ENCODE assay signal across 1 cellular context in the genomic region with DNA sequence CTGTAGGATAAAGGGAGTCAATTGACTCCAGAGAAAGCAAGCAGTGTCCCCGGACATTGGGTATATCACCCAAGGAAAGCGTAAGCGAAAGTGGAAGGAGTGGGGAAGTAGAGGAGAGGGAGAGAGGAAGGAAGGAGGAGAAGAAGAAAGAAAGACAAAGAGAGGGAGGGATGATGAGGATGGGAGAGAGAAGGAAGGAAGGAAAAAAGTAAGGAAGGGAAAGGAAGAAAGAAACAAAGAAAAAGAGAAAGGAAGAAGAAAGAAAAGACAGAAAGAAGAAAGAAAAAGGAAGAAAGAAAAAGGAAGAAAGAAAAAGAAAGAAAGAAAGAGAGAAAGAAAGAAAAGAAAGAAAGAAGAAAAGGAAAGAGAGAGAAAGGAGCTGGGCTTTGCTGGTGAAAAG.
TF ChIP-seq lines count a peak whose summit lies in the region.

No MANE protein-coding gene starts in this region.

TF ChIP-seq in HEK293, 187 proteins besides CTCF, POLR2A, EP300 and RAD21 (continued from another document):
- TF ChIP-seq ZNF624 (tag by site-specific recombination; IDR thresholded peaks at IDR 0.05) = no peak
